ENCODE assay signal across 1 cellular context in the genomic region with DNA sequence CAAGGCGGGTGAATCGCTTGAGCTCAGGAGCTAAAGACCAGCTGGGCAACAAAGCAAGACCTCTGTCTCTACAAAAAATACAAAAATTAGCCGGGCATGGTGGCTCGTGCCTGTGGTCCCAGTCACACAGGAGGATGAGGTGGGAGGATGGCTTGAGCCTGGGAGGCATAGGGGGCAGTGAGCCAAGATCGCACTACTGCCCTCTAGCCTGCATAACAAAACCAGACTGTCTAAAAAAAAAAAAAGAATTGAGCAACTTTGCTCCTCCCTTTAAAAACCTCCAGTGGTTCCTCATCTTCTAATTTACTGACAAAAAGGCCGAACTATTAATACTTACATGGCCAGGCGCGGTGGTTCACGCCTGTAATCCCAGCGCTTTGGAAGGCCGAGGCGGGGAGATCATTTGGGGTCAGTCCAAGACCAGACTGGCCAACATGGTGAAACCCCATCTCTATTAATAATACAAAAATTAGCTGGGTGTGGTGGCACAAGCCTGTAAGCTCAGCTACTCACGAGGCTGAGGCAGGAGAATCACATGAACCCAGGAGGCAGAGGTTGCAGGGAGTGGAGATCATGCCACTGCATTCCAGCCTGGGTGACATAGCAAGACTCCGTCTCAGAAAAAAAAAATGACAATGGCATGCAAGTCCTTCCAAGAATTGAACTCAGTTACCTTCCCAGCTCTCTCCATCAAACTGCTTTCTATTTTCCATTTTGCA.
TF ChIP-seq lines count a peak whose summit lies in the region.

No MANE protein-coding gene starts in this region.

TF ChIP-seq in HepG2, 621 proteins besides CTCF, POLR2A, EP300 and RAD21 (continued from another document):
- TF ChIP-seq, protein P1, sequence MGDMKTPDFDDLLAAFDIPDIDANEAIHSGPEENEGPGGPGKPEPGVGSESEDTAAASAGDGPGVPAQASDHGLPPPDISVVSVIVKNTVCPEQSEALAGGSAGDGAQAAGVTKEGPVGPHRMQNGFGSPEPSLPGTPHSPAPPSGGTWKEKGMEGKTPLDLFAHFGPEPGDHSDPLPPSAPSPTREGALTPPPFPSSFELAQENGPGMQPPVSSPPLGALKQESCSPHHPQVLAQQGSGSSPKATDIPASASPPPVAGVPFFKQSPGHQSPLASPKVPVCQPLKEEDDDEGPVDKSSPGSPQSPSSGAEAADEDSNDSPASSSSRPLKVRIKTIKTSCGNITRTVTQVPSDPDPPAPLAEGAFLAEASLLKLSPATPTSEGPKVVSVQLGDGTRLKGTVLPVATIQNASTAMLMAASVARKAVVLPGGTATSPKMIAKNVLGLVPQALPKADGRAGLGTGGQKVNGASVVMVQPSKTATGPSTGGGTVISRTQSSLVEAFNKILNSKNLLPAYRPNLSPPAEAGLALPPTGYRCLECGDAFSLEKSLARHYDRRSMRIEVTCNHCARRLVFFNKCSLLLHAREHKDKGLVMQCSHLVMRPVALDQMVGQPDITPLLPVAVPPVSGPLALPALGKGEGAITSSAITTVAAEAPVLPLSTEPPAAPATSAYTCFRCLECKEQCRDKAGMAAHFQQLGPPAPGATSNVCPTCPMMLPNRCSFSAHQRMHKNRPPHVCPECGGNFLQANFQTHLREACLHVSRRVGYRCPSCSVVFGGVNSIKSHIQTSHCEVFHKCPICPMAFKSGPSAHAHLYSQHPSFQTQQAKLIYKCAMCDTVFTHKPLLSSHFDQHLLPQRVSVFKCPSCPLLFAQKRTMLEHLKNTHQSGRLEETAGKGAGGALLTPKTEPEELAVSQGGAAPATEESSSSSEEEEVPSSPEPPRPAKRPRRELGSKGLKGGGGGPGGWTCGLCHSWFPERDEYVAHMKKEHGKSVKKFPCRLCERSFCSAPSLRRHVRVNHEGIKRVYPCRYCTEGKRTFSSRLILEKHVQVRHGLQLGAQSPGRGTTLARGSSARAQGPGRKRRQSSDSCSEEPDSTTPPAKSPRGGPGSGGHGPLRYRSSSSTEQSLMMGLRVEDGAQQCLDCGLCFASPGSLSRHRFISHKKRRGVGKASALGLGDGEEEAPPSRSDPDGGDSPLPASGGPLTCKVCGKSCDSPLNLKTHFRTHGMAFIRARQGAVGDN (CRISPR knock-in tag; IDR thresholded peaks at IDR 0.05), result 0 out of 2 replicates have a peak, but pooled peaks have one; percentile 19
- TF ChIP-seq NFATC3 (CRISPR knock-in tag; IDR thresholded peaks at IDR 0.05) (no peak), ZBTB3 (CRISPR knock-in tag; IDR thresholded peaks at IDR 0.05; ENCODE audit: borderline replicate concordance, low read depth) (no peak), ZNF761 (CRISPR knock-in tag; conservative IDR thresholded peaks at IDR 0.05) (no peak), ZNF136 (CRISPR knock-in tag; IDR thresholded peaks at IDR 0.05; ENCODE audit: low read depth) (no peak), ZNF329 (CRISPR knock-in tag; IDR thresholded peaks at IDR 0.05; ENCODE audit: low read depth) (no peak), SYNCRIP (IDR thresholded peaks at IDR 0.05; ENCODE audit: insufficient read depth, low read depth, low read length) (no peak), RARG (CRISPR knock-in tag; IDR thresholded peaks at IDR 0.05; ENCODE audit: low read depth) (no peak), CEBPG (CRISPR knock-in tag; IDR thresholded peaks at IDR 0.05) (peak; percentile 75), CCAR2 (optimal IDR thresholded peaks at IDR 0.05; ENCODE audit: low read depth, low read length) (no peak), ZNF724P (CRISPR knock-in tag; IDR thresholded peaks at IDR 0.05; ENCODE audit: borderline replicate concordance) (no peak), FOXA1 (IDR thresholded peaks at IDR 0.05) (no peak), FOXA1 (CRISPR knock-in tag; IDR thresholded peaks at IDR 0.05) (no peak), JUN (CRISPR knock-in tag; IDR thresholded peaks at IDR 0.05) (no peak), PHF5A (CRISPR knock-in tag; IDR thresholded peaks at IDR 0.05; ENCODE audit: low read depth, unreplicated experiment) (no peak), ZNF607 (CRISPR knock-in tag; IDR thresholded peaks at IDR 0.05; ENCODE audit: borderline replicate concordance) (no peak), NCOA2 (CRISPR knock-in tag; IDR thresholded peaks at IDR 0.05) (no peak)
- TF ChIP-seq, protein P2, sequence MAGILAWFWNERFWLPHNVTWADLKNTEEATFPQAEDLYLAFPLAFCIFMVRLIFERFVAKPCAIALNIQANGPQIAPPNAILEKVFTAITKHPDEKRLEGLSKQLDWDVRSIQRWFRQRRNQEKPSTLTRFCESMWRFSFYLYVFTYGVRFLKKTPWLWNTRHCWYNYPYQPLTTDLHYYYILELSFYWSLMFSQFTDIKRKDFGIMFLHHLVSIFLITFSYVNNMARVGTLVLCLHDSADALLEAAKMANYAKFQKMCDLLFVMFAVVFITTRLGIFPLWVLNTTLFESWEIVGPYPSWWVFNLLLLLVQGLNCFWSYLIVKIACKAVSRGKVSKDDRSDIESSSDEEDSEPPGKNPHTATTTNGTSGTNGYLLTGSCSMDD (CRISPR knock-in tag; IDR thresholded peaks at IDR 0.05), result no peak
- TF ChIP-seq, protein P3, sequence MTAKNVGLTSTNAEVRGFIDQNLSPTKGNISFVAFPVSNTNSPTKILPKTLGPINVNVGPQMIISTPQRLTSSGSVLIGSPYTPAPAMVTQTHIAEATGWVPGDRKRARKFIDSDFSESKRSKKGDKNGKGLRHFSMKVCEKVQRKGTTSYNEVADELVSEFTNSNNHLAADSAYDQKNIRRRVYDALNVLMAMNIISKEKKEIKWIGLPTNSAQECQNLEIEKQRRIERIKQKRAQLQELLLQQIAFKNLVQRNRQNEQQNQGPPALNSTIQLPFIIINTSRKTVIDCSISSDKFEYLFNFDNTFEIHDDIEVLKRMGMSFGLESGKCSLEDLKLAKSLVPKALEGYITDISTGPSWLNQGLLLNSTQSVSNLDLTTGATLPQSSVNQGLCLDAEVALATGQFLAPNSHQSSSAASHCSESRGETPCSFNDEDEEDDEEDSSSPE (CRISPR knock-in tag; IDR thresholded peaks at IDR 0.05), result no peak
- TF ChIP-seq, protein P4, sequence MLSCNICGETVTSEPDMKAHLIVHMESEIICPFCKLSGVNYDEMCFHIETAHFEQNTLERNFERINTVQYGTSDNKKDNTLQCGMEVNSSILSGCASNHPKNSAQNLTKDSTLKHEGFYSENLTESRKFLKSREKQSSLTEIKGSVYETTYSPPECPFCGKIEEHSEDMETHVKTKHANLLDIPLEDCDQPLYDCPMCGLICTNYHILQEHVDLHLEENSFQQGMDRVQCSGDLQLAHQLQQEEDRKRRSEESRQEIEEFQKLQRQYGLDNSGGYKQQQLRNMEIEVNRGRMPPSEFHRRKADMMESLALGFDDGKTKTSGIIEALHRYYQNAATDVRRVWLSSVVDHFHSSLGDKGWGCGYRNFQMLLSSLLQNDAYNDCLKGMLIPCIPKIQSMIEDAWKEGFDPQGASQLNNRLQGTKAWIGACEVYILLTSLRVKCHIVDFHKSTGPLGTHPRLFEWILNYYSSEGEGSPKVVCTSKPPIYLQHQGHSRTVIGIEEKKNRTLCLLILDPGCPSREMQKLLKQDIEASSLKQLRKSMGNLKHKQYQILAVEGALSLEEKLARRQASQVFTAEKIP (CRISPR knock-in tag; IDR thresholded peaks at IDR 0.05; ENCODE audit: borderline replicate concordance), result no peak
- TF ChIP-seq, protein P5, sequence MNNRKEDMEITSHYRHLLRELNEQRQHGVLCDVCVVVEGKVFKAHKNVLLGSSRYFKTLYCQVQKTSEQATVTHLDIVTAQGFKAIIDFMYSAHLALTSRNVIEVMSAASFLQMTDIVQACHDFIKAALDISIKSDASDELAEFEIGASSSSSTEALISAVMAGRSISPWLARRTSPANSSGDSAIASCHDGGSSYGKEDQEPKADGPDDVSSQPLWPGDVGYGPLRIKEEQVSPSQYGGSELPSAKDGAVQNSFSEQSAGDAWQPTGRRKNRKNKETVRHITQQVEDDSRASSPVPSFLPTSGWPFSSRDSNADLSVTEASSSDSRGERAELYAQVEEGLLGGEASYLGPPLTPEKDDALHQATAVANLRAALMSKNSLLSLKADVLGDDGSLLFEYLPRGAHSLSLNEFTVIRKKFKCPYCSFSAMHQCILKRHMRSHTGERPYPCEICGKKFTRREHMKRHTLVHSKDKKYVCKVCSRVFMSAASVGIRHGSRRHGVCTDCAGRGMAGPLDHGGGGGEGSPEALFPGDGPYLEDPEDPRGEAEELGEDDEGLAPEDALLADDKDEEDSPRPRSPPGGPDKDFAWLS (CRISPR knock-in tag; IDR thresholded peaks at IDR 0.05; ENCODE audit: borderline replicate concordance), result no peak
- TF ChIP-seq, protein P6, sequence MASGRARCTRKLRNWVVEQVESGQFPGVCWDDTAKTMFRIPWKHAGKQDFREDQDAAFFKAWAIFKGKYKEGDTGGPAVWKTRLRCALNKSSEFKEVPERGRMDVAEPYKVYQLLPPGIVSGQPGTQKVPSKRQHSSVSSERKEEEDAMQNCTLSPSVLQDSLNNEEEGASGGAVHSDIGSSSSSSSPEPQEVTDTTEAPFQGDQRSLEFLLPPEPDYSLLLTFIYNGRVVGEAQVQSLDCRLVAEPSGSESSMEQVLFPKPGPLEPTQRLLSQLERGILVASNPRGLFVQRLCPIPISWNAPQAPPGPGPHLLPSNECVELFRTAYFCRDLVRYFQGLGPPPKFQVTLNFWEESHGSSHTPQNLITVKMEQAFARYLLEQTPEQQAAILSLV (CRISPR knock-in tag; IDR thresholded peaks at IDR 0.05; ENCODE audit: borderline replicate concordance), result no peak
- TF ChIP-seq, protein P7, sequence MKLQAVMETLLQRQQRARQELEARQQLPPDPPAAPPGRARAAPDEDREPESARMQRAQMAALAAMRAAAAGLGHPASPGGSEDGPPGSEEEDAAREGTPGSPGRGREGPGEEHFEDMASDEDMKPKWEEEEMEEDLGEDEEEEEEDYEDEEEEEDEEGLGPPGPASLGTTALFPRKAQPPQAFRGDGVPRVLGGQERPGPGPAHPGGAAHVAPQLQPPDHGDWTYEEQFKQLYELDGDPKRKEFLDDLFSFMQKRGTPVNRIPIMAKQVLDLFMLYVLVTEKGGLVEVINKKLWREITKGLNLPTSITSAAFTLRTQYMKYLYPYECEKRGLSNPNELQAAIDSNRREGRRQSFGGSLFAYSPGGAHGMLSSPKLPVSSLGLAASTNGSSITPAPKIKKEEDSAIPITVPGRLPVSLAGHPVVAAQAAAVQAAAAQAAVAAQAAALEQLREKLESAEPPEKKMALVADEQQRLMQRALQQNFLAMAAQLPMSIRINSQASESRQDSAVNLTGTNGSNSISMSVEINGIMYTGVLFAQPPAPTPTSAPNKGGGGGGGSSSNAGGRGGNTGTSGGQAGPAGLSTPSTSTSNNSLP (IDR thresholded peaks at IDR 0.05; ENCODE audit: low read depth, low read length), result no peak
- TF ChIP-seq, protein P8, sequence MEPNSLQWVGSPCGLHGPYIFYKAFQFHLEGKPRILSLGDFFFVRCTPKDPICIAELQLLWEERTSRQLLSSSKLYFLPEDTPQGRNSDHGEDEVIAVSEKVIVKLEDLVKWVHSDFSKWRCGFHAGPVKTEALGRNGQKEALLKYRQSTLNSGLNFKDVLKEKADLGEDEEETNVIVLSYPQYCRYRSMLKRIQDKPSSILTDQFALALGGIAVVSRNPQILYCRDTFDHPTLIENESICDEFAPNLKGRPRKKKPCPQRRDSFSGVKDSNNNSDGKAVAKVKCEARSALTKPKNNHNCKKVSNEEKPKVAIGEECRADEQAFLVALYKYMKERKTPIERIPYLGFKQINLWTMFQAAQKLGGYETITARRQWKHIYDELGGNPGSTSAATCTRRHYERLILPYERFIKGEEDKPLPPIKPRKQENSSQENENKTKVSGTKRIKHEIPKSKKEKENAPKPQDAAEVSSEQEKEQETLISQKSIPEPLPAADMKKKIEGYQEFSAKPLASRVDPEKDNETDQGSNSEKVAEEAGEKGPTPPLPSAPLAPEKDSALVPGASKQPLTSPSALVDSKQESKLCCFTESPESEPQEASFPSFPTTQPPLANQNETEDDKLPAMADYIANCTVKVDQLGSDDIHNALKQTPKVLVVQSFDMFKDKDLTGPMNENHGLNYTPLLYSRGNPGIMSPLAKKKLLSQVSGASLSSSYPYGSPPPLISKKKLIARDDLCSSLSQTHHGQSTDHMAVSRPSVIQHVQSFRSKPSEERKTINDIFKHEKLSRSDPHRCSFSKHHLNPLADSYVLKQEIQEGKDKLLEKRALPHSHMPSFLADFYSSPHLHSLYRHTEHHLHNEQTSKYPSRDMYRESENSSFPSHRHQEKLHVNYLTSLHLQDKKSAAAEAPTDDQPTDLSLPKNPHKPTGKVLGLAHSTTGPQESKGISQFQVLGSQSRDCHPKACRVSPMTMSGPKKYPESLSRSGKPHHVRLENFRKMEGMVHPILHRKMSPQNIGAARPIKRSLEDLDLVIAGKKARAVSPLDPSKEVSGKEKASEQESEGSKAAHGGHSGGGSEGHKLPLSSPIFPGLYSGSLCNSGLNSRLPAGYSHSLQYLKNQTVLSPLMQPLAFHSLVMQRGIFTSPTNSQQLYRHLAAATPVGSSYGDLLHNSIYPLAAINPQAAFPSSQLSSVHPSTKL (CRISPR knock-in tag; IDR thresholded peaks at IDR 0.05), result 0 out of 2 replicates have a peak, but pooled peaks have one; percentile 15
